7 cellular contexts compared by ENCODE assay signal in the genomic region with DNA sequence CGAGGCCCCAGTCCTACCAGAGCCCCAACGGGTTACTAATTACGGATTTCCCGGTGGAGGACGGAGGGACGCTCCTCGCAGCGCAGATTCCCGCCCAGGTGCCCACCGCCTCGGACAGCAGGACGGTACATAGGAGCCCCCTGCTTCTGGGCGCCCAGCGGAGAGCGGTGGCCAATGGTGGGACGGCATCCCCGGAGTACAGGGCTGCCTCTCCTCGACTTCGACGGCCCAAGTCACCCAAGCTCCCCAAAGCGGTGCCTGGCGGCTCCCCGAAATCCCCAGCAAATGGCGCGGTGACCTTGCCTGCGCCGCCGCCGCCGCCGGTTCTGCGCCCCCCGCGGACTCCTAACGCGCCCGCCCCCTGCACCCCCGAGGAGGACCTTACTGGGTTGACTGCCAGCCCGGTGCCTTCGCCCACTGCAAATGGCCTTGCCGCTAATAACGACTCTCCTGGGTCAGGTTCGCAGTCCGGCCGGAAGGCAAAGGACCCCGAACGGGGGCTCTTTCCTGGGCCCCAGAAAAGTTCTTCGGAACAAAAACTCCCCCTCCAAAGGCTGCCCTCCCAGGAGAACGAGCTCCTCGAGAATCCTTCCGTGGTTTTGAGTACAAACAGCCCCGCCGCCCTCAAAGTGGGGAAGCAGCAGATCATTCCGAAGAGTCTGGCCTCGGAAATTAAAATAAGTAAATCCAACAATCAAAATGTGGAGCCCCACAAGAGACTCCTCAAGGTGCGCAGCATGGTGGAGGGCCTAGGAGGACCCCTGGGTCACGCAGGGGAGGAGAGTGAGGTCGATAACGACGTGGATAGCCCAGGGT. TPM values are rescaled to one million over a fixed set of nuclear protein-coding genes. Genes with fewer than 3 reads are reported as not detected.
DNase-seq lines count a peak whose midpoint lies in the region; ATAC-seq, FAIRE-seq and TF ChIP-seq lines count a peak whose summit lies in the region.

No MANE protein-coding gene starts in this region.

- intact Hi-C loops in left lung (cut with DNase I), result no loop called here

- no peak for DNase-seq in Jurkat, Clone E6-1 (ENCODE audit: low read depth, low spot score)
- DNase-seq in bronchial epithelial cell (ENCODE audit: low read depth), result no peak
- DNase-seq in left lung, result peak; percentile 34 to 83
- DNase-seq in Kasumi-1 (lab: John Stamatoyannopoulos, UW), result no peak

- no peaks in the 10 kb centered on the region for H3K27me3 ChIP-seq in bronchial epithelial cell (ENCODE audit: control insufficient read depth, insufficient read depth, low read length)
- H3K27me3 ChIP-seq in left lung, result peaks cover 0 to 50% of the 10 kb centered on the region in 2 donors

- FAIRE-seq in bronchial epithelial cell (lab: Jason Lieb, UNC), result no peak

- ATAC-seq in GM19395 (IDR thresholded peaks at IDR 0.05; ENCODE audit: unreplicated experiment), result peak; percentile 15
- ATAC-seq in left lung, result peak; percentile 22
- no peak for ATAC-seq in GM21367 (IDR thresholded peaks at IDR 0.05; ENCODE audit: unreplicated experiment)

- H3K4me3 ChIP-seq in Jurkat, Clone E6-1 (ENCODE audit: low read length), result peak overlapping the region; percentile 73; the same call in 1 of the 2 replicates
- H3K4me3 ChIP-seq in bronchial epithelial cell (ENCODE audit: low read depth, low read length), result peak overlapping the region; percentile 88
- peak overlapping the region; percentile 60 to 74 for H3K4me3 ChIP-seq in left lung

- TF ChIP-seq CTCF in bronchial epithelial cell (IDR thresholded peaks at IDR 0.05; ENCODE audit: insufficient read depth, low read length, severe bottlenecking) (no peak), left lung (IDR thresholded peaks at IDR 0.05) (no peak)

- H3K4me1 ChIP-seq in left lung, result peaks cover 0 to 43% of the 10 kb centered on the region in 2 donors

- H3K36me3 ChIP-seq in bronchial epithelial cell (ENCODE audit: control insufficient read depth, insufficient read depth, low read length), result no peaks in the 10 kb centered on the region
- H3K36me3 ChIP-seq in left lung, result no peaks in the 10 kb centered on the region

- H3K9me3 ChIP-seq in left lung, result no peaks in the 10 kb centered on the region

- H3K27ac ChIP-seq in left lung (peak overlapping the region; percentile 45 to 57), temporal lobe (ENCODE audit: low read depth, low read length) (peak overlapping the region; percentile 22)

RNA-seq across cellular contexts. Expression of gene ARHGEF26, which starts 1.1 kb away (rescaled TPM):
- polyA plus RNA-seq in Jurkat, Clone E6-1 (2012; ENCODE audit: insufficient read depth, insufficient read length), result 4.8 TPM
- 0.53 and 0.64 TPM in 2 replicates for total RNA-seq in bronchial epithelial cell
- 10 to 100 TPM; 27.7 to 58.8 TPM for total RNA-seq in left lung
- 7.9 TPM for total RNA-seq in temporal lobe

Comparison
In these comparisons a context has a peak if more than half of its experiments do, and no peak if none do; other contexts are left out.
1. DNase-seq: peak in left lung (2 of 2); none in Jurkat, Clone E6-1 (single experiment), bronchial epithelial cell (single experiment) and Kasumi-1 (0 of 2).
2. Peak in every context shown above with its lines, with median percentiles within 50 percentile points of each other: H3K4me3 ChIP-seq.